ENCODE assay signal across 10 cellular contexts in genomic region chr1:53639251-53639721, GRCh38.
DNase-seq lines count a peak whose midpoint lies in the region; ATAC-seq, FAIRE-seq and TF ChIP-seq lines count a peak whose summit lies in the region.
"Had no signal": no experiment of that assay in that cellular context is flagged by ENCODE, and none has a peak within 500 bp of the region (broad histone marks: within the 10 kb centered on the region; RNA-seq: fewer than 3 reads in every experiment).

No MANE protein-coding gene starts in this region.

- peaks cover 35% of the 10 kb centered on the region for H3K27me3 Mint-ChIP-seq in astrocyte (ENCODE audit: low read depth, unreplicated experiment)

- TF ChIP-seq CTCF in KMS-11 (conservative IDR thresholded peaks at IDR 0.05; ENCODE audit: low read depth, low read length), result no peak
- TF ChIP-seq CTCF in astrocyte (IDR thresholded peaks at IDR 0.05; ENCODE audit: insufficient read depth, low read depth, low read length), result no peak
- no peak for TF ChIP-seq CTCF in mucosa of descending colon (IDR thresholded peaks at IDR 0.05)
- TF ChIP-seq CTCF in thyroid gland (IDR thresholded peaks at IDR 0.05), result no peak

- H3K9me3 ChIP-seq in astrocyte (ENCODE audit: insufficient read depth, low read depth, low read length), result no peaks in the 10 kb centered on the region
- no peaks in the 10 kb centered on the region for H3K9me3 ChIP-seq in mucosa of descending colon
- no peaks in the 10 kb centered on the region for H3K9me3 ChIP-seq in thyroid gland

- H3K4me3 ChIP-seq in KMS-11 (IDR thresholded peaks at IDR 0.05; ENCODE audit: insufficient read depth, low read depth, low read length), result no peak overlapping the region
- no peak overlapping the region for H3K4me3 ChIP-seq in astrocyte (ENCODE audit: insufficient read depth, low read depth, low read length)
- H3K4me3 ChIP-seq in mucosa of descending colon, result no peak overlapping the region
- no peak overlapping the region for H3K4me3 ChIP-seq in thyroid gland (replicated peaks in 1 of 3)

- H3K9ac ChIP-seq in KMS-11 (peak overlapping the region; percentile 19; the same call in 1 of the 2 replicates), astrocyte (ENCODE audit: low read length) (no peak overlapping the region)

- H3K4me1 Mint-ChIP-seq in astrocyte (ENCODE audit: low read depth, unreplicated experiment), result no peaks in the 10 kb centered on the region

- H4K20me1 ChIP-seq in KMS-11 (ENCODE audit: insufficient read depth) (no peaks in the 10 kb centered on the region), astrocyte (ENCODE audit: insufficient read depth, low read length) (peaks cover 99% of the 10 kb centered on the region)

- H3K36me3 ChIP-seq in KMS-11 (ENCODE audit: insufficient read depth) (no peaks in the 10 kb centered on the region), astrocyte (ENCODE audit: insufficient read depth, low read length) (no peaks in the 10 kb centered on the region), mucosa of descending colon (ENCODE audit: low read depth) (no peaks in the 10 kb centered on the region), thyroid gland (no peaks in the 10 kb centered on the region)

- H3K4me1 ChIP-seq in KMS-11 (ENCODE audit: low read depth, poor library complexity, severe bottlenecking) (peaks cover 25% of the 10 kb centered on the region), astrocyte (ENCODE audit: insufficient read depth, low read length) (peaks cover 11% of the 10 kb centered on the region), mucosa of descending colon (ENCODE audit: low read depth) (no peaks in the 10 kb centered on the region), thyroid gland (no peaks in the 10 kb centered on the region)

- H3K27ac ChIP-seq in KMS-11 (peak overlapping the region; percentile 19; the same call in 1 of the 2 replicates), astrocyte (ENCODE audit: low read depth, low read length) (no peak overlapping the region), thyroid gland (no peak overlapping the region)

- in situ Hi-C loops in KBM-7 (cut with MboI; ENCODE audit: low pct_unique_long_range_greater_than_20kb, low sequenced_read_pairs), result no loop called here

- H3K27me3 ChIP-seq in KMS-11 (ENCODE audit: insufficient read depth, low read depth) (no peaks in the 10 kb centered on the region), astrocyte (ENCODE audit: insufficient read depth, low read length) (no peaks in the 10 kb centered on the region), thyroid gland (no peaks in the 10 kb centered on the region)

- no peak overlapping the region for H3K27ac Mint-ChIP-seq in astrocyte (ENCODE audit: unreplicated experiment)

- H3K4me3 Mint-ChIP-seq in astrocyte (ENCODE audit: unreplicated experiment), result no peak overlapping the region

- DNase-seq in AG20443 (ENCODE audit: low spot score) (peak; percentile 72), astrocyte (ENCODE audit: low read depth) (peak; percentile 79), mucosa of descending colon (peak in 1 of 3 donors; percentile 22), KBM-7 (no peak), thyroid gland (no peak), 8988T (no peak)
- DNase-seq in NK-92 treated with Interleukin-12 subunit alpha and Interleukin-12 subunit beta, amount 100 ng/mL, for 24 hours (lab: John Stamatoyannopoulos, UW), result no peak
- DNase-seq: caudate nucleus, DMS153 had no signal

- no peaks in the 10 kb centered on the region for H3K36me3 Mint-ChIP-seq in astrocyte (ENCODE audit: low read depth, unreplicated experiment)

- no peak for TF ChIP-seq POLR2A in thyroid gland (IDR thresholded peaks at IDR 0.05)

- intact Hi-C loops in mucosa of descending colon (cut with DNase I, micrococcal nuclease) (no loop called here), thyroid gland (cut with DNase I) (no loop called here)

- H3K9me3 Mint-ChIP-seq in astrocyte (ENCODE audit: unreplicated experiment), result peaks cover 2% of the 10 kb centered on the region

- ATAC-seq in mucosa of descending colon, result peak; percentile 13

- H2AFZ ChIP-seq in KMS-11 (ENCODE audit: low read depth), result peak overlapping the region; percentile 15; the same call in 1 of the 2 replicates
- H2AFZ ChIP-seq in astrocyte (ENCODE audit: low read depth, low read length), result no peak overlapping the region

- no peak for FAIRE-seq in astrocyte (lab: Jason Lieb, UNC)

- H3K79me2 ChIP-seq in KMS-11 (ENCODE audit: insufficient read depth, low read depth), result no peaks in the 10 kb centered on the region
- H3K79me2 ChIP-seq in astrocyte (ENCODE audit: insufficient read depth, low read length), result peaks cover 76% of the 10 kb centered on the region

- WGBS in thyroid gland, 2 donors, result 54 to 73% methylated on average over 15 to 16 of the region's 16 CpGs

- H3K4me2 ChIP-seq in KMS-11 (peak overlapping the region; percentile 49), astrocyte (ENCODE audit: low read length) (peak overlapping the region; percentile 48)

Comparison
In these comparisons a context has a peak if more than half of its experiments do, and no peak if none do; other contexts are left out.
1. DNase-seq: peak in AG20443 (single experiment) and astrocyte (single experiment); none in KBM-7 (single experiment), NK-92 treated with Interleukin-12 subunit alpha and Interleukin-12 subunit beta, amount 100 ng/mL, for 24 hours (single experiment), thyroid gland (0 of 2) and 8988T (single experiment).